8 cellular contexts compared by ENCODE assay signal in genomic region chr14:94081386-94081820, GRCh38. TPM values are rescaled to one million over a fixed set of nuclear protein-coding genes. Genes with fewer than 3 reads are reported as not detected.
DNase-seq lines count a peak whose midpoint lies in the region; ATAC-seq and TF ChIP-seq lines count a peak whose summit lies in the region.

No MANE protein-coding gene starts in this region.

- H3K4me3 Mint-ChIP-seq in central memory CD8-positive, alpha-beta T cell, result peak overlapping the region; percentile 99

- no peaks in the 10 kb centered on the region for H3K9me2 ChIP-seq in Karpas-422 (replicated peaks; ENCODE audit: insufficient read depth, low read length)

- no peaks in the 10 kb centered on the region for H3K9me3 Mint-ChIP-seq in central memory CD8-positive, alpha-beta T cell

- H3K4me2 ChIP-seq in Karpas-422 (ENCODE audit: low read depth, low read length, poor library complexity, severe bottlenecking), result peak overlapping the region; percentile 94

- peak overlapping the region; percentile 88 for H3K9ac ChIP-seq in Karpas-422 (ENCODE audit: low read length)

- H3K4me3 ChIP-seq in GM06990 (replicated peaks; ENCODE audit: low read depth, low read length) (peak overlapping the region; percentile 90), Karpas-422 (ENCODE audit: low read length) (peak overlapping the region; percentile 90), mucosa of descending colon (peak overlapping the region; percentile 97)

- DNase-seq in GM06990 (ENCODE audit: extremely low read depth, insufficient read length) (no peak), Karpas-422 (peak; percentile 71), mucosa of descending colon (no peak), glomerular visceral epithelial cell (ENCODE audit: extremely low spot score) (no peak), NCI-H2171 treated with DMSO at 0.1 percent for 48 hours (lab: John Stamatoyannopoulos, UW) (no peak)
- DNase-seq in central memory CD8-positive, alpha-beta T cell (ENCODE audit: low spot score in 2 of 2), result no peak
- DNase-seq in stimulated activated naive CD4-positive, alpha-beta T cell treated with Interleukin-2 at 50 U/mL for 16 hours (lab: John Stamatoyannopoulos, UW), result no peak

- no peak for TF ChIP-seq CTCF in GM06990 (IDR thresholded peaks at IDR 0.05; ENCODE audit: insufficient read depth, low read length, poor library complexity, severe bottlenecking)
- TF ChIP-seq CTCF in mucosa of descending colon (IDR thresholded peaks at IDR 0.05), result no peak

- intact Hi-C loops in mucosa of descending colon (cut with DNase I, micrococcal nuclease), result loop anchor here in 1 of 2 donors (2.0 kb wide), 1 partner anchor 29 kb away; the partner anchor contains the start of gene IFI27

- H3K36me3 Mint-ChIP-seq in central memory CD8-positive, alpha-beta T cell (ENCODE audit: insufficient read depth), result peaks cover 31% of the 10 kb centered on the region

- H3K27me3 Mint-ChIP-seq in central memory CD8-positive, alpha-beta T cell, result no peaks in the 10 kb centered on the region

- H4K20me1 ChIP-seq in Karpas-422 (ENCODE audit: insufficient read depth, low read depth, low read length), result no peaks in the 10 kb centered on the region; the same call in 1 of the 2 replicates

- peaks cover 49% of the 10 kb centered on the region for H3K79me2 ChIP-seq in Karpas-422 (ENCODE audit: low read length)

- H3K9me3 ChIP-seq in Karpas-422 (ENCODE audit: low read length), result peaks cover 5% of the 10 kb centered on the region; the same call in 1 of the 2 replicates
- H3K9me3 ChIP-seq in mucosa of descending colon, result no peaks in the 10 kb centered on the region

- H3K4me1 Mint-ChIP-seq in central memory CD8-positive, alpha-beta T cell, result peaks cover 44% of the 10 kb centered on the region

- H3K27ac Mint-ChIP-seq in central memory CD8-positive, alpha-beta T cell (ENCODE audit: low read depth), result peak overlapping the region; percentile 100

- H3K4me1 ChIP-seq in Karpas-422 (ENCODE audit: low read length) (peaks cover 21% of the 10 kb centered on the region), mucosa of descending colon (ENCODE audit: low read depth) (peaks cover 27% of the 10 kb centered on the region)

- H3K36me3 ChIP-seq in GM06990 (ENCODE audit: control insufficient read depth, insufficient read depth, low read length), result peaks cover 1% of the 10 kb centered on the region
- H3K36me3 ChIP-seq in Karpas-422 (ENCODE audit: insufficient read depth, low read length), result peaks cover 34% of the 10 kb centered on the region
- H3K36me3 ChIP-seq in mucosa of descending colon (ENCODE audit: low read depth), result no peaks in the 10 kb centered on the region

- H3K27me3 ChIP-seq in GM06990 (replicated peaks; ENCODE audit: control insufficient read depth, insufficient read depth, low read length) (no peaks in the 10 kb centered on the region), Karpas-422 (ENCODE audit: low read length) (no peaks in the 10 kb centered on the region)

- H3K27ac ChIP-seq in Karpas-422 (ENCODE audit: low read length), result no peak overlapping the region

- H2AFZ ChIP-seq in Karpas-422 (ENCODE audit: low read length), result peak overlapping the region; percentile 88

- ATAC-seq in GM21529 (IDR thresholded peaks at IDR 0.05; ENCODE audit: unreplicated experiment), result peak; percentile 21
- no peak for ATAC-seq in central memory CD8-positive, alpha-beta T cell (replicated peaks; ENCODE audit: extremely low read depth, poor library complexity, severe bottlenecking)
- ATAC-seq in mucosa of descending colon, result peak; percentile 52

RNA-seq across cellular contexts. Expression of gene IFI27L1, which starts 0.3 kb away (rescaled TPM):
- 7.8 and 17.6 TPM in 2 replicates for total RNA-seq in Karpas-422 (2014; rRNA removed; shearing (Covaris generic); ENCODE audit: low replicate concordance)
- 10 to 100 TPM; 19.9 to 29.9 (median 20.6) TPM for total RNA-seq in mucosa of descending colon

RNA-seq across cellular contexts. Expression of gene DDX24, which starts 0.4 kb away (rescaled TPM):
- total RNA-seq in Karpas-422 (2014; rRNA removed; shearing (Covaris generic); ENCODE audit: low replicate concordance), result 217 and 248 TPM in 2 replicates
- total RNA-seq in mucosa of descending colon, result 100 to 1,000 TPM in 2 of 3 donors, 10 to 100 TPM in 1; 90.6 to 197 (median 107) TPM

RNA-seq across cellular contexts. Expression of gene IFI27, which starts 29.1 kb away (rescaled TPM):
- total RNA-seq in Karpas-422 (2014; rRNA removed; shearing (Covaris generic); ENCODE audit: low replicate concordance), result 0.48 and 1.1 TPM in 2 replicates
- total RNA-seq in mucosa of descending colon, result 1,000 to 10,000 TPM in 1 of 3 donors, 100 to 1,000 TPM in 2; 427 to 1,655 (median 710) TPM

RNA-seq across cellular contexts. Expression of gene IFI27L2, which starts 48.0 kb away (rescaled TPM):
- 118 and 145 TPM in 2 replicates for total RNA-seq in Karpas-422 (2014; rRNA removed; shearing (Covaris generic); ENCODE audit: low replicate concordance)
- total RNA-seq in mucosa of descending colon, result 10 to 100 TPM; 22.4 to 25.5 (median 24.3) TPM

RNA-seq across cellular contexts. Expression of gene OTUB2, which starts 55.3 kb away (rescaled TPM):
- total RNA-seq in Karpas-422 (2014; rRNA removed; shearing (Covaris generic); ENCODE audit: low replicate concordance), result not detected in 2 replicates
- total RNA-seq in mucosa of descending colon, result 1 to 10 TPM; 1.3 to 3.5 (median 1.4) TPM

Comparison
In these comparisons a context has a peak if more than half of its experiments do, and no peak if none do; other contexts are left out.
1. RNA of gene IFI27, which starts 29.1 kb away (total RNA-seq): 427 to 1,655 TPM in mucosa of descending colon; 0.48 to 1.1 TPM in Karpas-422; every median in the first group is over 100 times any median in the second.
2. Peak in every context shown above with its lines, with median percentiles within 50 percentile points of each other: H3K4me3 ChIP-seq.